In genomic region chr9:14909631-14910177, GRCh38 we compare ENCODE assay signal across 12 cellular contexts. TPM values are rescaled to one million over a fixed set of nuclear protein-coding genes. Genes with fewer than 3 reads are reported as not detected.
DNase-seq lines count a peak whose midpoint lies in the region; ATAC-seq, FAIRE-seq and TF ChIP-seq lines count a peak whose summit lies in the region.
"Had no signal": no experiment of that assay in that cellular context is flagged by ENCODE, and none has a peak within 500 bp of the region (broad histone marks: within the 10 kb centered on the region; RNA-seq: fewer than 3 reads in every experiment).

No MANE protein-coding gene starts in this region.

- no peaks in the 10 kb centered on the region for H3K9me3 ChIP-seq in HUES6 (ENCODE audit: control insufficient read depth, insufficient read depth, low read depth, low read length)
- H3K9me3 ChIP-seq in kidney (ENCODE audit: control insufficient read depth in 1 of 2, low read length in 2 of 2): no peaks in the 10 kb centered on the region

- H3K9ac ChIP-seq in HUES6 (ENCODE audit: low read length) (peak overlapping the region; percentile 6), kidney (ENCODE audit: low read length in 2 of 2) (peak overlapping the region; percentile 49 to 57)

- intact Hi-C loops in dorsolateral prefrontal cortex (cut with DNase I) (no loop called here), kidney (cut with DNase I) (no loop called here)

- no peak for FAIRE-seq in kidney (lab: Jason Lieb, UNC)

- 0 out of 2 replicates have a peak overlapping the region, but pooled peaks have one; percentile 23 for H3K27ac ChIP-seq in HUES6 (ENCODE audit: low read depth, low read length)
- peak overlapping the region in 1 of 59 donors; percentile 61 for H3K27ac ChIP-seq in dorsolateral prefrontal cortex
- peak overlapping the region; percentile 60 to 65 for H3K27ac ChIP-seq in kidney (ENCODE audit: low read depth in 2 of 2, low read length in 2 of 2)

- H3K27me3 ChIP-seq in HUES6 (ENCODE audit: control insufficient read depth, insufficient read depth, low read length) (no peaks in the 10 kb centered on the region), dorsolateral prefrontal cortex (peaks cover 0 to 3% (median 0%) of the 10 kb centered on the region in 45 donors)

- TF ChIP-seq CTCF in dorsolateral prefrontal cortex (IDR thresholded peaks at IDR 0.05 in 54 of 56, conservative IDR thresholded peaks at IDR 0.05 in 2 of 56; ENCODE audit: low read depth in 1 of 56, partially characterized antibody in 56 of 56): no peak
- TF ChIP-seq CTCF in kidney (IDR thresholded peaks at IDR 0.05; ENCODE audit: borderline replicate concordance, extremely low read depth, insufficient read depth): no peak

- ATAC-seq in GM18868 (IDR thresholded peaks at IDR 0.05; ENCODE audit: unreplicated experiment) (no peak), GM21367 (IDR thresholded peaks at IDR 0.05; ENCODE audit: unreplicated experiment) (no peak), HG03565 (IDR thresholded peaks at IDR 0.05; ENCODE audit: unreplicated experiment) (no peak)

- DNase-seq in dorsolateral prefrontal cortex (no peak), kidney (no peak), skeletal muscle cell (ENCODE audit: low read depth) (no peak), NCI-H1930 (lab: John Stamatoyannopoulos, UW) (no peak)
- DNase-seq: activated CD8-positive, alpha-beta memory T cell treated with anti-CD3 and anti-CD28 coated beads, Interleukin-2, amount 50 U/mL, for 48 hours; CD4-positive, alpha-beta memory T cell; NCI-H187 treated with DMSO at 0.1 percent for 48 hours; OCI-M1 had no signal

- H3K4me3 ChIP-seq in HUES6 (ENCODE audit: low read depth, low read length) (peak overlapping the region; percentile 44), dorsolateral prefrontal cortex (peak overlapping the region in 41 of 59 donors; percentile 2 to 55 (median 37)), kidney (ENCODE audit: low read length in 2 of 2) (peak overlapping the region; percentile 51 to 62), skeletal muscle cell (ENCODE audit: low read depth, low read length) (peak overlapping the region; percentile 27)

- H3K4me1 ChIP-seq in HUES6 (ENCODE audit: control insufficient read depth, insufficient read depth, low read length): peaks cover 51% of the 10 kb centered on the region
- peaks cover 16 to 30% of the 10 kb centered on the region in 2 donors for H3K4me1 ChIP-seq in kidney (ENCODE audit: control insufficient read depth in 1 of 2, insufficient read depth in 1 of 2, low read depth in 1 of 2, low read length in 2 of 2)

- H3K36me3 ChIP-seq in HUES6 (ENCODE audit: control insufficient read depth, insufficient read depth, low read length) (no peaks in the 10 kb centered on the region), kidney (ENCODE audit: control insufficient read depth in 1 of 2, insufficient read depth in 2 of 2, low read length in 2 of 2) (no peaks in the 10 kb centered on the region)

RNA-seq across cellular contexts. Expression of gene FREM1, which starts 0.5 kb away (rescaled TPM):
- 1 to 10 TPM; 1.1 to 9.6 (median 5.2) TPM for total RNA-seq in dorsolateral prefrontal cortex
- 8.3 TPM for total RNA-seq in kidney
- polyA plus RNA-seq in kidney (ENCODE audit: insufficient read depth, low read depth, low replicate concordance): 17.0 TPM
- polyA plus RNA-seq: CD4-positive, alpha-beta memory T cell had no signal
